In the genomic region with DNA sequence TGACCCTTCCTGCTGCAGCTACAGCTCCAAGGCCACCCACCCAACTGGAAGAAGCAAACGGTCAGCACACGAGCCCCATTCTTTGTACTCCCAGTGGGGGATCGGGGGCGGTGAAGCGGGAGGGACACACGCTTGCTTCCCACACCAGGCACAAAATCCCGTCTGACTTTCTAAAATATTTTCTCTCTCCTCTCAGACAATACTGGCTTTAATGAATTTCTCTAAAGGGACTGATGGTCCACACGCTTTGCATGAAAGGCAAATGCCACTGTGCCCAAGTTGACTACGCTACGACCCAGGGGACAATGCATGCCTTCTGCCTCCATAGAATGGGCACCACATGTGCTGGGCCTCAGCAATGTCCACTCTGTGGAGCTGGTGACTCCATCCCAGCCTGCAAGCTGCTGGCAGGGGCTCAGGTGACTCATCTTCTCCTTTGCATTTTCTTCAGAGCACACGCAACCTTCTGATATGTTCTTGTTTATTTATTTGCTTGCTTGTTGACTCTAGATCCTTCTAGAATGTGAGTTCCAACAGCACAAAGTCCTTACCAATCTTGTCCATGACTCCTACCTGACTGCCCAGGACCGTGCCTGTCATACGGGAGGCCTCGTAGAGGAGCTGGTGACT, we compare ENCODE assay signal across 8 cellular contexts. TPM values are rescaled to one million over a fixed set of nuclear protein-coding genes. Genes with fewer than 3 reads are reported as not detected.
DNase-seq lines count a peak whose midpoint lies in the region; ATAC-seq, FAIRE-seq and TF ChIP-seq lines count a peak whose summit lies in the region.

No MANE protein-coding gene starts in this region.

- 78% methylated on average over 14 of the region's 14 CpGs for WGBS in A549 (ENCODE audit: missing lambda C conversion rate)
- WGBS in mesodermal cell (ENCODE audit: insufficient coverage in 2 of 2), 2 experiments = 82 to 85% methylated on average over 10 to 11 of the region's 14 CpGs

- TF ChIP-seq CTCF in A549 (IDR thresholded peaks at IDR 0.05) (no peak), HEK293 (tag by site-specific recombination; IDR thresholded peaks at IDR 0.05) (no peak), cardiac fibroblast (IDR thresholded peaks at IDR 0.05; ENCODE audit: low read depth, low read length) (no peak)

- peaks cover 37% of the 10 kb centered on the region for H3K36me3 Mint-ChIP-seq in T-helper 2 cell treated with Interferon-gamma antibody and Interleukin-4, amounts not matched to agents 5 μg/mL and 100 μg/mL, for 36 hours (ENCODE audit: low read depth)

- H3K9me3 ChIP-seq in A549 = no peaks in the 10 kb centered on the region
- no peaks in the 10 kb centered on the region for H3K9me3 ChIP-seq in HEK293 (ENCODE audit: control insufficient read depth, insufficient read depth, low read depth, low read length)
- no peaks in the 10 kb centered on the region for H3K9me3 ChIP-seq in mesodermal cell (ENCODE audit: control insufficient read depth, low read length)

- no peaks in the 10 kb centered on the region for H3K27me3 Mint-ChIP-seq in T-helper 2 cell treated with Interferon-gamma antibody and Interleukin-4, amounts not matched to agents 5 μg/mL and 100 μg/mL, for 36 hours (ENCODE audit: low read depth)

- peaks cover 44% of the 10 kb centered on the region for H3K4me1 Mint-ChIP-seq in T-helper 2 cell treated with Interferon-gamma antibody and Interleukin-4, amounts not matched to agents 5 μg/mL and 100 μg/mL, for 36 hours (ENCODE audit: low read depth)

- no peak for FAIRE-seq in A549 (lab: Jason Lieb, UNC)

- TF ChIP-seq EP300 in A549 (IDR thresholded peaks at IDR 0.05) = no peak

- no peak for TF ChIP-seq RAD21 in A549 (conservative IDR thresholded peaks at IDR 0.05 in 1 of 2, IDR thresholded peaks at IDR 0.05 in 1 of 2)

- H3K27ac ChIP-seq in A549 (no peak overlapping the region), HEK293 (ENCODE audit: extremely low read depth, low read depth, low read length) (no peak overlapping the region), mesodermal cell (ENCODE audit: low read depth, low read length, severe bottlenecking) (peak overlapping the region; percentile 36)

- no peak for TF ChIP-seq POLR2A in A549 (IDR thresholded peaks at IDR 0.05; ENCODE audit: low read length)

- H3K4me2 ChIP-seq in A549 = no peak overlapping the region; the same call in 2 of the 3 replicates

- DNase-seq in A549 (ENCODE audit: low read depth in 1 of 2, low spot score in 1 of 2) = peak in 1 of 2 experiments; percentile 31
- peak; percentile 81 to 89 for DNase-seq in cardiac fibroblast (ENCODE audit: low read depth in 2 of 2)
- DNase-seq in KG1 (lab: John Stamatoyannopoulos, UW) = no peak
- no peak for DNase-seq in T-helper 2 cell treated with Interferon-gamma antibody and Interleukin-4, amounts not matched to agents 5 μg/mL and 100 μg/mL, for 36 hours (ENCODE audit: low spot score)

- H3K36me3 ChIP-seq in HEK293 (ENCODE audit: control insufficient read depth in 2 of 2, insufficient read depth in 1 of 2, low read length in 2 of 2) (no peaks in the 10 kb centered on the region), mesodermal cell (ENCODE audit: control insufficient read depth, insufficient read depth, low read length) (no peaks in the 10 kb centered on the region)

- H3K27ac Mint-ChIP-seq in T-helper 2 cell treated with Interferon-gamma antibody and Interleukin-4, amounts not matched to agents 5 μg/mL and 100 μg/mL, for 36 hours = no peak overlapping the region

- H3K9me3 Mint-ChIP-seq in T-helper 2 cell treated with Interferon-gamma antibody and Interleukin-4, amounts not matched to agents 5 μg/mL and 100 μg/mL, for 36 hours = no peaks in the 10 kb centered on the region

- ATAC-seq in A549 = peak; percentile 67 to 73; a peak in 5 of 6 replicates
- no peak for ATAC-seq in HG03565 (IDR thresholded peaks at IDR 0.05; ENCODE audit: unreplicated experiment)
- ATAC-seq in GM19023 (IDR thresholded peaks at IDR 0.05; ENCODE audit: unreplicated experiment) = no peak

- H3K4me1 ChIP-seq in A549 (peaks cover 9% of the 10 kb centered on the region; the same call in 2 of the 3 replicates), HEK293 (ENCODE audit: control insufficient read depth, insufficient read depth, low read length) (no peaks in the 10 kb centered on the region; the same call in 1 of the 2 replicates), mesodermal cell (ENCODE audit: control insufficient read depth, insufficient read depth, low read length, poor library complexity, severe bottlenecking) (peaks cover 74% of the 10 kb centered on the region)

- CTCF ChIA-PET in A549 (lab: Yijun Ruan, JAX) = interaction anchor here (0.5 to 1.2 kb wide), 3 partner anchors 18 to 33 kb away, joined by 3 to 5 read pairs (median 5); no protein-coding TSS in a partner anchor
- CTCF ChIA-PET in HEK293 (lab: Yijun Ruan, JAX) = interaction anchor here (0.9 kb wide), 1 partner anchor 48 kb away, joined by 3 read pairs; no protein-coding TSS in a partner anchor

- H3K4me3 ChIP-seq in A549 = no peak overlapping the region
- no peak overlapping the region for H3K4me3 ChIP-seq in HEK293 (ENCODE audit: low read depth, low read length)
- no peak overlapping the region for H3K4me3 ChIP-seq in cardiac fibroblast (replicated peaks in 1 of 2; ENCODE audit: low read depth in 2 of 2, low read length in 2 of 2)
- no peak overlapping the region for H3K4me3 ChIP-seq in mesodermal cell (ENCODE audit: extremely low read depth, insufficient read depth, low read length, poor library complexity, severe bottlenecking)

- POLR2A ChIA-PET in A549 (lab: Yijun Ruan, JAX) = no interaction called here
- POLR2A ChIA-PET in HEK293 (lab: Yijun Ruan, JAX) = no interaction called here

- no peak overlapping the region for H3K4me3 Mint-ChIP-seq in T-helper 2 cell treated with Interferon-gamma antibody and Interleukin-4, amounts not matched to agents 5 μg/mL and 100 μg/mL, for 36 hours

TF ChIP-seq in A549, 52 proteins besides CTCF, POLR2A, EP300 and RAD21 (continues in another document):
- TF ChIP-seq POLR2AphosphoS2 (conservative IDR thresholded peaks at IDR 0.05; ENCODE audit: low read length) (no peak), HDAC2 (IDR thresholded peaks at IDR 0.05) (no peak), MAZ (IDR thresholded peaks at IDR 0.05; ENCODE audit: borderline replicate concordance, low read depth, low read length) (no peak), RNF2 (IDR thresholded peaks at IDR 0.05; ENCODE audit: borderline replicate concordance, low read depth) (no peak), CHD2 (IDR thresholded peaks at IDR 0.05; ENCODE audit: low read length, partially characterized antibody) (no peak), CHD4 (IDR thresholded peaks at IDR 0.05; ENCODE audit: borderline replicate concordance) (no peak), KDM5A (IDR thresholded peaks at IDR 0.05) (no peak), FOSL2 (IDR thresholded peaks at IDR 0.05) (no peak), FOSL2 (CRISPR knock-in tag; IDR thresholded peaks at IDR 0.05) (peak; percentile 26), EHMT2 (IDR thresholded peaks at IDR 0.05; ENCODE audit: low read depth) (no peak)
- TF ChIP-seq, protein P1, sequence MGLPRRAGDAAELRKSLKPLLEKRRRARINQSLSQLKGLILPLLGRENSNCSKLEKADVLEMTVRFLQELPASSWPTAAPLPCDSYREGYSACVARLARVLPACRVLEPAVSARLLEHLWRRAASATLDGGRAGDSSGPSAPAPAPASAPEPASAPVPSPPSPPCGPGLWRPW (IDR thresholded peaks at IDR 0.05) = no peak
- TF ChIP-seq, protein P2, sequence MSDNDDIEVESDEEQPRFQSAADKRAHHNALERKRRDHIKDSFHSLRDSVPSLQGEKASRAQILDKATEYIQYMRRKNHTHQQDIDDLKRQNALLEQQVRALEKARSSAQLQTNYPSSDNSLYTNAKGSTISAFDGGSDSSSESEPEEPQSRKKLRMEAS (IDR thresholded peaks at IDR 0.05) = peak; percentile 34; the same call in 1 of the 2 replicates

TF ChIP-seq in HEK293, 187 proteins besides CTCF, POLR2A, EP300 and RAD21 (continues in another document):
- TF ChIP-seq SCRT1 (tag by site-specific recombination; IDR thresholded peaks at IDR 0.05; ENCODE audit: borderline replicate concordance) = no peak
- TF ChIP-seq, protein P3, sequence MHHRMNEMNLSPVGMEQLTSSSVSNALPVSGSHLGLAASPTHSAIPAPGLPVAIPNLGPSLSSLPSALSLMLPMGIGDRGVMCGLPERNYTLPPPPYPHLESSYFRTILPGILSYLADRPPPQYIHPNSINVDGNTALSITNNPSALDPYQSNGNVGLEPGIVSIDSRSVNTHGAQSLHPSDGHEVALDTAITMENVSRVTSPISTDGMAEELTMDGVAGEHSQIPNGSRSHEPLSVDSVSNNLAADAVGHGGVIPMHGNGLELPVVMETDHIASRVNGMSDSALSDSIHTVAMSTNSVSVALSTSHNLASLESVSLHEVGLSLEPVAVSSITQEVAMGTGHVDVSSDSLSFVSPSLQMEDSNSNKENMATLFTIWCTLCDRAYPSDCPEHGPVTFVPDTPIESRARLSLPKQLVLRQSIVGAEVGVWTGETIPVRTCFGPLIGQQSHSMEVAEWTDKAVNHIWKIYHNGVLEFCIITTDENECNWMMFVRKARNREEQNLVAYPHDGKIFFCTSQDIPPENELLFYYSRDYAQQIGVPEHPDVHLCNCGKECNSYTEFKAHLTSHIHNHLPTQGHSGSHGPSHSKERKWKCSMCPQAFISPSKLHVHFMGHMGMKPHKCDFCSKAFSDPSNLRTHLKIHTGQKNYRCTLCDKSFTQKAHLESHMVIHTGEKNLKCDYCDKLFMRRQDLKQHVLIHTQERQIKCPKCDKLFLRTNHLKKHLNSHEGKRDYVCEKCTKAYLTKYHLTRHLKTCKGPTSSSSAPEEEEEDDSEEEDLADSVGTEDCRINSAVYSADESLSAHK (tag by site-specific recombination; IDR thresholded peaks at IDR 0.05) = no peak
- TF ChIP-seq ZNF214 (tag by site-specific recombination; IDR thresholded peaks at IDR 0.05; ENCODE audit: borderline replicate concordance) = no peak

RNA-seq across cellular contexts. Expression of a gene that starts 15.6 kb away (rescaled TPM):
- polyA plus RNA-seq in A549 (2011; rRNA removed) (0.08 and 0.19 TPM in 2 replicates), A549 (2017; fragmentation: RNase III; extraction: RNeasy Plus Mini Kit Qiagen cat#74134 plus additional on column Dnase treatment) (0.04 to 0.05 TPM (median 0.04 TPM) in 3 replicates)
- polyA plus RNA-seq in A549 (2012; cell fraction: cytosol; rRNA removed) = 0.05 and 0.09 TPM in 2 replicates
- 0.18 and 0.41 TPM in 2 replicates for polyA plus RNA-seq in A549 (2012; cell fraction: nucleus; rRNA removed)
- 0.15 and 0.29 TPM in 2 replicates for polyA minus RNA-seq in A549 (2011; rRNA and poly(A)+ RNA removed)
- polyA plus RNA-seq in mesodermal cell (2013, experiment 1 of 2) = 4.2 TPM
- polyA plus RNA-seq in mesodermal cell (2013, experiment 2 of 2) = 3.9 TPM

RNA-seq across cellular contexts. Expression of a gene that starts 34.0 kb away (rescaled TPM):
- polyA plus RNA-seq in A549 (2011; rRNA removed) (52.8 and 73.2 TPM in 2 replicates), A549 (2017; fragmentation: RNase III; extraction: RNeasy Plus Mini Kit Qiagen cat#74134 plus additional on column Dnase treatment) (50.9 to 52.8 TPM (median 51.2 TPM) in 3 replicates)
- polyA plus RNA-seq in A549 (2012; cell fraction: cytosol; rRNA removed) = 39.0 and 42.8 TPM in 2 replicates
- 11.8 and 18.3 TPM in 2 replicates for polyA plus RNA-seq in A549 (2012; cell fraction: nucleus; rRNA removed)
- polyA minus RNA-seq in A549 (2011; rRNA and poly(A)+ RNA removed) = 15.3 TPM in 2 replicates
- polyA plus RNA-seq in mesodermal cell (2013, experiment 1 of 2) = 61.4 TPM
- polyA plus RNA-seq in mesodermal cell (2013, experiment 2 of 2) = 68.7 TPM

Comparison
In these comparisons a context has a peak if more than half of its experiments do, and no peak if none do; other contexts are left out.
1. ATAC-seq: peak in A549 (2 of 2); none in HG03565 (single experiment) and GM19023 (single experiment).
2. DNase-seq: peak in cardiac fibroblast (2 of 2); none in KG1 (single experiment) and T-helper 2 cell treated with Interferon-gamma antibody and Interleukin-4, amounts not matched to agents 5 μg/mL and 100 μg/mL, for 36 hours (single experiment).